In the genomic region with DNA sequence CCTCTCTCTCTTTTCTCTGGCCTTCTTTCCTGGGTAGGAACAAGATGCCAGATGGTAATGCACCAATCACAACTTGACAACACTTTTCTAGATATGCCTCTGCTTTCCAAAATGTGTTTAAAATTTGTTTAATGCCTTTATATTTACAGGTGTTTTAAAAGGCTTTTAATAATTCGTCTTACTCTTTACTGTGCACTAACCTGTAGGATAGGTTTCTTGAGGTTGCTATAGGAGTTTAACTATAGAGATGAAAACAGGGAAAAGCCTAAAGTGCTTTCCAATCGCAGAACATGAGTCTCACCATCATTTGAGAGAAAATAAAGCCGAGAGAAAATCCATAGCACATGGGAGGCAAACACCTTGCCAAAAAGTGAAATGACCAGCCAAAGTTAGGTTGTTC, we compare ENCODE assay signal across 1 cellular context.
TF ChIP-seq lines count a peak whose summit lies in the region.

No MANE protein-coding gene starts in this region.

TF ChIP-seq in WTC11, 78 proteins besides CTCF, POLR2A, EP300 and RAD21:
- TF ChIP-seq MYBL2 (CRISPR knock-in tag; IDR thresholded peaks at IDR 0.05) (no peak), NR3C1 (CRISPR knock-in tag; conservative IDR thresholded peaks at IDR 0.05; ENCODE audit: low read depth) (no peak), MXD4 (CRISPR knock-in tag; IDR thresholded peaks at IDR 0.05; ENCODE audit: borderline replicate concordance) (no peak), ZNF232 (CRISPR knock-in tag; IDR thresholded peaks at IDR 0.05) (no peak), EMX1 (CRISPR knock-in tag; IDR thresholded peaks at IDR 0.05) (no peak), SOX15 (CRISPR knock-in tag; IDR thresholded peaks at IDR 0.05) (no peak), MAX (CRISPR knock-in tag; IDR thresholded peaks at IDR 0.05) (no peak), NFE2L1 (CRISPR knock-in tag; IDR thresholded peaks at IDR 0.05) (no peak), FOXK1 (CRISPR knock-in tag; IDR thresholded peaks at IDR 0.05) (no peak), CREB1 (CRISPR knock-in tag; IDR thresholded peaks at IDR 0.05) (no peak), SMAD4 (CRISPR knock-in tag; IDR thresholded peaks at IDR 0.05) (no peak), ZNF423 (CRISPR knock-in tag; IDR thresholded peaks at IDR 0.05) (no peak), TEAD4 (CRISPR knock-in tag; IDR thresholded peaks at IDR 0.05) (no peak), AR (CRISPR knock-in tag; IDR thresholded peaks at IDR 0.05) (no peak)
